In the genomic region with DNA sequence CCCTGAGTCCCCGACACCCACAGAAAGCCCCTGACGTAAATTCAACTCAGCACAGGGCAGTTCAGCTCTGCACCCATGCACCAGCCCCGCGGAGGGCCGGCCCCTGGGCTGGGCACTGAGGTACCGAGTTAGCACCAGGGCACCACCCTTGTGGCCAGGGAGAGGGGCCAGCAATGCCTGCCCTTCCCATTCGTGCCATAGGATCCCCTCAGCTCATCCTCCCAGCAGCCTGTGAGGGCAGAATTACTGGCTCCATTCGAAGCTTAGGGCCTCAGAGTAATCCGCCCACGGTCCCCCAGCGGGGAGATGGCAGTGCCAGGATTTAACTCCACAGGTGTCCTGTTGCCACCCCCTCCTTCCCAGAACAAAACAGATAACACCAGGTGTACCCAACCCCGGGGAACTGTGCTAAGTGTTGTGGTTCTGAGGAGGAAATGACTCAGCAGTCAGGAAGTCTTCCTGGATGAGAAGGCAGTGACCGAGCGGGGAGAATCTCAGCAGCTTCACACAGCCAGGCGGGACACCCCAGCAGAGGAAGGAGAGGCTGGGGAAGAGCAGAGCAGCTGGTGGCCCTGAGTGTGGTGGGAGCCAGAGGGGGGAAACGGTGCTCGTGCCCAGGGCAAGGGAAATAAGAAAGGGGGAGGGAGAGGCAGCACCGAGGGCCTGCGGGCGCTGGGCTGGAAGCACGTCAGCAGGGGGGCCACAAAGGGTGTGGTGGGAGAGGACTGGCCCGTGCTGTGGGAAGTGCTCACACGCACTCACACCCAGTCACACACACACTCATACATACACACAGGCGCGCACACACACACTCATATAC, we compare ENCODE assay signal across 8 cellular contexts. TPM values are rescaled to one million over a fixed set of nuclear protein-coding genes. Genes with fewer than 3 reads are reported as not detected.
DNase-seq lines count a peak whose midpoint lies in the region; TF ChIP-seq lines count a peak whose summit lies in the region.

No MANE protein-coding gene starts in this region.

- DNase-seq in GM10266 (ENCODE audit: extremely low spot score), result peak; percentile 55
- DNase-seq in HFFc6, result peak; percentile 82
- DNase-seq in NAMALWA (ENCODE audit: low spot score), result peak; percentile 75
- no peak for DNase-seq in WERI-Rb-1
- DNase-seq in effector memory CD4-positive, alpha-beta T cell, result peak in 2 of 3 donors; percentile 11 to 17
- peak; percentile 62 for DNase-seq in mucosa of gallbladder (ENCODE audit: low spot score)
- no peak for DNase-seq in putamen (ENCODE audit: low spot score)

- no peak overlapping the region for H3K27ac Mint-ChIP-seq in HFFc6

- H3K4me3 ChIP-seq in WERI-Rb-1 (ENCODE audit: low read depth, low read length) (no peak overlapping the region), thymus (ENCODE audit: low read length) (no peak overlapping the region)
- H3K4me3 ChIP-seq in effector memory CD4-positive, alpha-beta T cell (ENCODE audit: insufficient read depth, low read depth, low read length, poor library complexity, severe bottlenecking), result peak overlapping the region; percentile 34

- H3K27me3 ChIP-seq in WERI-Rb-1 (ENCODE audit: insufficient read depth, low read depth, severe bottlenecking) (no peaks in the 10 kb centered on the region), thymus (ENCODE audit: control insufficient read depth, insufficient read depth) (no peaks in the 10 kb centered on the region)
- no peaks in the 10 kb centered on the region for H3K27me3 ChIP-seq in effector memory CD4-positive, alpha-beta T cell (replicated peaks; ENCODE audit: control insufficient read depth, insufficient read depth, low read length, poor library complexity, severe bottlenecking)

- TF ChIP-seq CTCF in GM10266 (IDR thresholded peaks at IDR 0.05; ENCODE audit: control insufficient read depth, insufficient read depth, low read depth, missing control alignments) (no peak), HFFc6 (IDR thresholded peaks at IDR 0.05) (no peak), WERI-Rb-1 (IDR thresholded peaks at IDR 0.05; ENCODE audit: low read depth, low read length) (no peak)

- peaks cover 16% of the 10 kb centered on the region for H3K4me1 ChIP-seq in effector memory CD4-positive, alpha-beta T cell (ENCODE audit: control insufficient read depth, insufficient read depth, low read length, poor library complexity, severe bottlenecking)
- H3K4me1 ChIP-seq in thymus (ENCODE audit: control insufficient read depth, insufficient read depth, low read length), result peaks cover 18% of the 10 kb centered on the region

- no peaks in the 10 kb centered on the region for H3K27me3 Mint-ChIP-seq in HFFc6 (ENCODE audit: insufficient read depth)

- peaks cover 4% of the 10 kb centered on the region; the same call in 1 of the 2 replicates for H3K36me3 Mint-ChIP-seq in HFFc6 (ENCODE audit: low read depth)

- H3K4me3 Mint-ChIP-seq in HFFc6, result no peak overlapping the region

- H3K9me3 Mint-ChIP-seq in HFFc6, result peaks cover 16% of the 10 kb centered on the region

- peaks cover 27% of the 10 kb centered on the region; the same call in 1 of the 2 replicates for H3K4me1 Mint-ChIP-seq in HFFc6 (ENCODE audit: low read depth)

- H3K9me3 ChIP-seq in WERI-Rb-1 (ENCODE audit: severe bottlenecking) (peaks cover 5% of the 10 kb centered on the region), thymus (ENCODE audit: control insufficient read depth) (no peaks in the 10 kb centered on the region)
- H3K9me3 ChIP-seq in effector memory CD4-positive, alpha-beta T cell (ENCODE audit: control insufficient read depth, low read length), result no peaks in the 10 kb centered on the region

- H3K36me3 ChIP-seq in WERI-Rb-1, result no peaks in the 10 kb centered on the region
- no peaks in the 10 kb centered on the region for H3K36me3 ChIP-seq in effector memory CD4-positive, alpha-beta T cell (ENCODE audit: control insufficient read depth, insufficient read depth, low read length)
- H3K36me3 ChIP-seq in thymus (ENCODE audit: control insufficient read depth, insufficient read depth), result no peaks in the 10 kb centered on the region

- WGBS in thymus, result 9% methylated on average over 25 of the region's 25 CpGs

- H3K27ac ChIP-seq in WERI-Rb-1 (peak overlapping the region; percentile 36; the same call in 1 of the 2 replicates), thymus (ENCODE audit: low read depth) (peak overlapping the region; percentile 58)
- H3K27ac ChIP-seq in effector memory CD4-positive, alpha-beta T cell (ENCODE audit: insufficient read depth, low read length, poor library complexity, severe bottlenecking), result no peak overlapping the region

RNA-seq across cellular contexts. Expression of a gene that starts 59.6 kb away (rescaled TPM):
- total RNA-seq in HFFc6 (2021; fragmentation: NEBNext Ultra II Directional; extraction: Animal tissue kit (Norgen Biotek cat#: 25700)), result 1 to 10 TPM in 4 of 6 experiments, under 1 TPM in 2; 0.88 to 8.7 (median 1.1) TPM
- total RNA-seq in mucosa of gallbladder, result 23.5 TPM
- 7.7 TPM for polyA plus RNA-seq in thymus

Comparison
In these comparisons a context has a peak if more than half of its experiments do, and no peak if none do; other contexts are left out.
1. DNase-seq: peak in GM10266 (single experiment), HFFc6 (single experiment), NAMALWA (single experiment), effector memory CD4-positive, alpha-beta T cell (2 of 3) and mucosa of gallbladder (single experiment); none in WERI-Rb-1 (single experiment) and putamen (single experiment).